ENCODE assay signal across 8 cellular contexts in genomic region chr5:81750308-81751008, GRCh38. TPM values are rescaled to one million over a fixed set of nuclear protein-coding genes. Genes with fewer than 3 reads are reported as not detected.
A peak's percentile ranks its signal among the peaks of the same experiment; 100 is the strongest.
DNase-seq lines count a peak whose midpoint lies in the region; ATAC-seq and TF ChIP-seq lines count a peak whose summit lies in the region.

No MANE protein-coding gene starts in this region.

- H3K9me3 ChIP-seq in OCI-LY3 (ENCODE audit: insufficient read depth, low read length), result no peaks in the 10 kb centered on the region
- no peaks in the 10 kb centered on the region for H3K9me3 ChIP-seq in ascending aorta

- H3K4me3 ChIP-seq in OCI-LY3 (ENCODE audit: low read length) (peak overlapping the region; percentile 87), ascending aorta (peak overlapping the region; percentile 86 to 94)

- intact Hi-C loops in ascending aorta (cut with DNase I), result loop anchor here (1.0 to 10.0 kb wide), 8 partner anchors 28 to 1724 kb away; partner anchors contain the start of genes ATG10, VCAN and ZCCHC9

- H2AFZ ChIP-seq in OCI-LY3 (ENCODE audit: low read depth, low read length), result peak overlapping the region; percentile 46; the same call in 1 of the 2 replicates

- H3K79me2 ChIP-seq in OCI-LY3 (ENCODE audit: low read length), result no peaks in the 10 kb centered on the region

- no peaks in the 10 kb centered on the region for H3K36me3 ChIP-seq in OCI-LY3 (replicated peaks; ENCODE audit: low read depth, low read length)
- no peaks in the 10 kb centered on the region for H3K36me3 ChIP-seq in ascending aorta

- TF ChIP-seq CTCF in OCI-LY3 (IDR thresholded peaks at IDR 0.05; ENCODE audit: low read depth, low read length) (no peak), ascending aorta (IDR thresholded peaks at IDR 0.05) (no peak)

- H3K27ac ChIP-seq in OCI-LY3 (ENCODE audit: low read length) (no peak overlapping the region), ascending aorta (peak overlapping the region; percentile 92 to 93)

- DNase-seq in AG20443 (ENCODE audit: low spot score) (peak; percentile 63), ascending aorta (ENCODE audit: low spot score in 2 of 2) (no peak), iPS-NIHi11 (ENCODE audit: low spot score) (peak; percentile 59)
- DNase-seq in stimulated activated CD4-positive, alpha-beta T cell treated with anti-CD3 and anti-CD28 coated beads, TNF-alpha, amount 100 ng/mL, for 24 hours (ENCODE audit: low read depth in 3 of 3), result peak in 2 of 3 experiments; percentile 2 to 9

- no peaks in the 10 kb centered on the region for H4K20me1 ChIP-seq in OCI-LY3 (ENCODE audit: insufficient read depth, low read length)

- H3K4me2 ChIP-seq in OCI-LY3 (ENCODE audit: low read length), result peak overlapping the region; percentile 83

- ATAC-seq in GM19395 (IDR thresholded peaks at IDR 0.05; ENCODE audit: unreplicated experiment) (peak; percentile 10), HG02623 (IDR thresholded peaks at IDR 0.05; ENCODE audit: unreplicated experiment) (no peak), GM18873 (IDR thresholded peaks at IDR 0.05; ENCODE audit: low FRiP score, unreplicated experiment) (no peak)

- peak overlapping the region; percentile 79 for H3K9ac ChIP-seq in OCI-LY3 (ENCODE audit: low read length)

- H3K27me3 ChIP-seq in OCI-LY3 (ENCODE audit: low read depth, low read length) (peaks cover 41% of the 10 kb centered on the region), ascending aorta (no peaks in the 10 kb centered on the region)

- H3K4me1 ChIP-seq in OCI-LY3 (ENCODE audit: low read length), result peaks cover 10% of the 10 kb centered on the region
- H3K4me1 ChIP-seq in ascending aorta, result peaks cover under 1 to 32% of the 10 kb centered on the region in 2 donors

RNA-seq across cellular contexts. Expression of gene SSBP2, which starts 0.4 kb away (rescaled TPM):
- 22.4 TPM for total RNA-seq in ascending aorta

Comparison
In these comparisons a context has a peak if more than half of its experiments do, and no peak if none do; other contexts are left out.
1. DNase-seq: peak in AG20443 (single experiment), iPS-NIHi11 (single experiment) and stimulated activated CD4-positive, alpha-beta T cell treated with anti-CD3 and anti-CD28 coated beads, TNF-alpha, amount 100 ng/mL, for 24 hours (2 of 3); none in ascending aorta (0 of 2).